24 cellular contexts compared by ENCODE assay signal in genomic region chr3:62332017-62332416, GRCh38. TPM values are rescaled to one million over a fixed set of nuclear protein-coding genes. Genes with fewer than 3 reads are reported as not detected.
"Had no signal": no experiment of that assay in that cellular context is flagged by ENCODE, and none has a peak within 500 bp of the region (broad histone marks: within the 10 kb centered on the region; RNA-seq: fewer than 3 reads in every experiment).

No MANE protein-coding gene starts in this region.

- ATAC-seq: activated CD4-positive, alpha-beta T cell treated with anti-CD3 and anti-CD28 coated beads for 36 hours; activated CD8-positive, alpha-beta T cell treated with anti-CD3 and anti-CD28 coated beads, Interleukin-2, amount 10 ng/mL, durations not matched to agents 7 days and 5 days; Panc1 had no signal

- H3K36me3 Mint-ChIP-seq: activated naive CD4-positive, alpha-beta T cell treated with anti-CD3 and anti-CD28 coated beads, Interleukin-2, amount 10 ng/mL, durations not matched to agents 7 days and 5 days; activated naive CD8-positive, alpha-beta T cell had no signal

- H3K27me3 ChIP-seq: ascending aorta, cardiac muscle cell, SJCRH30 had no signal

- H3K27me3 Mint-ChIP-seq: activated CD4-positive, alpha-beta T cell treated with anti-CD3 and anti-CD28 coated beads, Interleukin-2, amount 10 ng/mL, durations not matched to agents 7 days and 5 days; activated naive CD4-positive, alpha-beta T cell treated with anti-CD3 and anti-CD28 coated beads, Interleukin-2, amount 10 ng/mL, durations not matched to agents 7 days and 5 days had no signal

- H3K4me1 ChIP-seq: ascending aorta had no signal

- H3K4me3 ChIP-seq: ascending aorta, cardiac muscle cell, SJCRH30, SK-N-MC had no signal

- H3K27ac ChIP-seq: ascending aorta, cardiac muscle cell, SJCRH30, SK-N-MC had no signal

- H3K4me3 Mint-ChIP-seq: activated CD4-positive, alpha-beta T cell treated with anti-CD3 and anti-CD28 coated beads for 36 hours; activated CD4-positive, alpha-beta T cell treated with anti-CD3 and anti-CD28 coated beads, Interleukin-2, amount 10 ng/mL, durations not matched to agents 7 days and 5 days; activated CD8-positive, alpha-beta T cell treated with anti-CD3 and anti-CD28 coated beads, Interleukin-2, amount 10 ng/mL, durations not matched to agents 7 days and 5 days; activated naive CD4-positive, alpha-beta T cell treated with anti-CD3 and anti-CD28 coated beads, Interleukin-2, amount 10 ng/mL, durations not matched to agents 7 days and 5 days; activated naive CD8-positive, alpha-beta T cell; activated T-cell treated with anti-CD3 and anti-CD28 coated beads, Interleukin-2, amount 50 U/mL, for 24 hours had no signal

- H3K27ac Mint-ChIP-seq: activated CD4-positive, alpha-beta T cell treated with anti-CD3 and anti-CD28 coated beads for 36 hours; activated CD4-positive, alpha-beta T cell treated with anti-CD3 and anti-CD28 coated beads, Interleukin-2, amount 10 ng/mL, durations not matched to agents 7 days and 5 days; activated CD8-positive, alpha-beta T cell treated with anti-CD3 and anti-CD28 coated beads, Interleukin-2, amount 10 ng/mL, durations not matched to agents 7 days and 5 days; activated naive CD4-positive, alpha-beta T cell treated with anti-CD3 and anti-CD28 coated beads, Interleukin-2, amount 10 ng/mL, durations not matched to agents 7 days and 5 days; activated naive CD8-positive, alpha-beta T cell; activated T-cell treated with anti-CD3 and anti-CD28 coated beads, Interleukin-2, amount 50 U/mL, for 24 hours had no signal

- DNase-seq: activated CD4-positive, alpha-beta T cell treated with anti-CD3 and anti-CD28 coated beads for 36 hours; activated CD4-positive, alpha-beta T cell treated with anti-CD3 and anti-CD28 coated beads, Interleukin-2, amount 10 ng/mL, durations not matched to agents 7 days and 5 days; activated CD4-positive, alpha-beta T cell treated with anti-CD3 and anti-CD28 coated beads, Interleukin-2, amount 50 U/mL, for 48 hours; activated CD8-positive, alpha-beta T cell treated with anti-CD3 and anti-CD28 coated beads, Interleukin-2, amount 10 ng/mL, durations not matched to agents 7 days and 5 days; activated naive CD4-positive, alpha-beta T cell treated with anti-CD3 and anti-CD28 coated beads, Interleukin-2, amount 10 ng/mL, durations not matched to agents 7 days and 5 days; activated T-cell treated with anti-CD3 and anti-CD28 coated beads, Interleukin-2, amount 50 U/mL, for 24 hours; KG1; MV-4-11; NCI-H1092; NCI-H1436 treated with DMSO at 0.1 percent for 48 hours; NCI-H2029; NCI-H524 treated with DMSO at 0.1 percent for 48 hours; SHP77; T1000 had no signal

- H3K9me3 Mint-ChIP-seq: activated CD4-positive, alpha-beta T cell treated with anti-CD3 and anti-CD28 coated beads, Interleukin-2, amount 10 ng/mL, durations not matched to agents 7 days and 5 days; activated naive CD4-positive, alpha-beta T cell treated with anti-CD3 and anti-CD28 coated beads, Interleukin-2, amount 10 ng/mL, durations not matched to agents 7 days and 5 days; activated T-cell treated with anti-CD3 and anti-CD28 coated beads, Interleukin-2, amount 50 U/mL, for 24 hours had no signal

- H3K4me1 Mint-ChIP-seq: activated CD4-positive, alpha-beta T cell treated with anti-CD3 and anti-CD28 coated beads for 36 hours; activated CD4-positive, alpha-beta T cell treated with anti-CD3 and anti-CD28 coated beads, Interleukin-2, amount 10 ng/mL, durations not matched to agents 7 days and 5 days; activated naive CD4-positive, alpha-beta T cell treated with anti-CD3 and anti-CD28 coated beads, Interleukin-2, amount 10 ng/mL, durations not matched to agents 7 days and 5 days had no signal

- H3K36me3 ChIP-seq: ascending aorta, cardiac muscle cell, SJCRH30 had no signal

- H3K9me3 ChIP-seq: ascending aorta, SJCRH30 had no signal

RNA-seq across cellular contexts. Expression of gene FEZF2, which starts 41.3 kb away (rescaled TPM):
- total RNA-seq: activated CD4-positive, alpha-beta T cell treated with anti-CD3 and anti-CD28 coated beads for 36 hours; activated CD4-positive, alpha-beta T cell treated with anti-CD3 and anti-CD28 coated beads, Interleukin-2, amount 10 ng/mL, durations not matched to agents 7 days and 5 days; activated CD8-positive, alpha-beta T cell treated with anti-CD3 and anti-CD28 coated beads, Interleukin-2, amount 10 ng/mL, durations not matched to agents 7 days and 5 days; ascending aorta; cardiac muscle cell; NCI-H460; RPMI7951; SJCRH30; T-helper 1 cell treated with Interleukin-12 subunit alpha and Interleukin-12 subunit beta and Interleukin-4 antibody, amounts not matched to agents 30 ng/mL and 1 ng/mL, for 36 hours; T-helper 2 cell treated with Interferon-gamma antibody and Interleukin-4, amounts not matched to agents 100 ng/mL and 5 ng/mL, for 36 hours had no signal
